In genomic region chr1:2825487-2826189, GRCh38 we compare ENCODE assay signal across 1 cellular context.
A peak's percentile ranks its signal among the peaks of the same experiment; 100 is the strongest.
TF ChIP-seq lines count a peak whose summit lies in the region.

No MANE protein-coding gene starts in this region.

TF ChIP-seq in HepG2, 621 proteins besides CTCF, POLR2A, EP300 and RAD21:
- TF ChIP-seq ONECUT2 (CRISPR knock-in tag; IDR thresholded peaks at IDR 0.05) (no peak), HIVEP1 (CRISPR knock-in tag; IDR thresholded peaks at IDR 0.05) (no peak), ATF7 (IDR thresholded peaks at IDR 0.05) (peak; percentile 97), ATF7 (CRISPR knock-in tag; IDR thresholded peaks at IDR 0.05) (no peak), ZBTB3 (CRISPR knock-in tag; IDR thresholded peaks at IDR 0.05; ENCODE audit: borderline replicate concordance, low read depth) (no peak), FOXO4 (CRISPR knock-in tag; conservative IDR thresholded peaks at IDR 0.05) (no peak), IRF9 (CRISPR knock-in tag; IDR thresholded peaks at IDR 0.05; ENCODE audit: borderline replicate concordance) (no peak), CREB1 (IDR thresholded peaks at IDR 0.05) (peak; percentile 91), CREB1 (CRISPR knock-in tag; IDR thresholded peaks at IDR 0.05) (no peak), HNF1B (CRISPR knock-in tag; IDR thresholded peaks at IDR 0.05) (no peak), SMAD3 (CRISPR knock-in tag; IDR thresholded peaks at IDR 0.05) (no peak), ZMYM2 (CRISPR knock-in tag; IDR thresholded peaks at IDR 0.05) (no peak), ZNF800 (CRISPR knock-in tag; IDR thresholded peaks at IDR 0.05) (no peak), SP5 (CRISPR knock-in tag; IDR thresholded peaks at IDR 0.05; ENCODE audit: borderline replicate concordance, low read depth) (no peak), ZNF280B (CRISPR knock-in tag; IDR thresholded peaks at IDR 0.05; ENCODE audit: borderline replicate concordance) (no peak), ZNF652 (CRISPR knock-in tag; IDR thresholded peaks at IDR 0.05; ENCODE audit: borderline replicate concordance, low read depth) (no peak), ZNF780A (CRISPR knock-in tag; IDR thresholded peaks at IDR 0.05) (no peak)
